In genomic region chr5:18112066-18112465, GRCh38 we compare ENCODE assay signal across 9 cellular contexts.
"Had no signal": no experiment of that assay in that cellular context is flagged by ENCODE, and none has a peak within 500 bp of the region (broad histone marks: within the 10 kb centered on the region; RNA-seq: fewer than 3 reads in every experiment).

No MANE protein-coding gene starts in this region.

- H2AFZ ChIP-seq: GM23338 had no signal

- ATAC-seq: GM23338, K562 had no signal

- H3K4me3 ChIP-seq: GM23338, K562 had no signal

- DNase-seq: H9, HCEC 1CT, IMR-90, KG1 had no signal

- H3K9me3 Mint-ChIP-seq: GM23338, H9 had no signal

- H3K4me2 ChIP-seq: GM23338 had no signal

- H3K27ac Mint-ChIP-seq: GM23338, H9 had no signal

- H3K4me3 Mint-ChIP-seq: GM23338, H9 had no signal

- FAIRE-seq: H1, H54, HTR-8/SVneo, K562 had no signal
